ENCODE assay signal across 8 cellular contexts in genomic region chr2:101204400-101205095, GRCh38. TPM values are rescaled to one million over a fixed set of nuclear protein-coding genes. Genes with fewer than 3 reads are reported as not detected.
A peak's percentile ranks its signal among the peaks of the same experiment; 100 is the strongest.
DNase-seq lines count a peak whose midpoint lies in the region; ATAC-seq and TF ChIP-seq lines count a peak whose summit lies in the region.

No MANE protein-coding gene starts in this region.

- H3K4me1 Mint-ChIP-seq in central memory CD8-positive, alpha-beta T cell = peaks cover 7% of the 10 kb centered on the region
- H3K4me1 Mint-ChIP-seq in type B pancreatic cell (ENCODE audit: unreplicated experiment) = no peaks in the 10 kb centered on the region

- H3K36me3 ChIP-seq in cardiac muscle cell = no peaks in the 10 kb centered on the region

- no peaks in the 10 kb centered on the region for H3K27me3 Mint-ChIP-seq in central memory CD8-positive, alpha-beta T cell
- H3K27me3 Mint-ChIP-seq in type B pancreatic cell = no peaks in the 10 kb centered on the region

- intact Hi-C loops in left ventricle myocardium superior (cut with micrococcal nuclease) = no loop called here

- no peaks in the 10 kb centered on the region for H3K27me3 ChIP-seq in cardiac muscle cell

- no peak for TF ChIP-seq POLR2A in NB4 (IDR thresholded peaks at IDR 0.05; ENCODE audit: extremely low read depth, insufficient read length)

- H3K27ac ChIP-seq in cardiac muscle cell = no peak overlapping the region

- H3K36me3 Mint-ChIP-seq in central memory CD8-positive, alpha-beta T cell (ENCODE audit: insufficient read depth) = peaks cover 3% of the 10 kb centered on the region
- no peaks in the 10 kb centered on the region for H3K36me3 Mint-ChIP-seq in type B pancreatic cell

- no peaks in the 10 kb centered on the region for H3K4me1 ChIP-seq in cardiac muscle cell (ENCODE audit: low read depth)

- TF ChIP-seq CTCF in cardiac muscle cell (IDR thresholded peaks at IDR 0.05; ENCODE audit: low read depth, low read length) (peak; percentile 27), NB4 (IDR thresholded peaks at IDR 0.05; ENCODE audit: low read depth, low read length) (peak; percentile 24), type B pancreatic cell (conservative IDR thresholded peaks at IDR 0.05) (peak; percentile 58)

- H3K9me3 Mint-ChIP-seq in central memory CD8-positive, alpha-beta T cell = no peaks in the 10 kb centered on the region
- H3K9me3 Mint-ChIP-seq in type B pancreatic cell = peaks cover 11% of the 10 kb centered on the region

- H3K27ac Mint-ChIP-seq in central memory CD8-positive, alpha-beta T cell (ENCODE audit: low read depth) = peak overlapping the region; percentile 13
- no peak overlapping the region for H3K27ac Mint-ChIP-seq in type B pancreatic cell

- H3K4me3 Mint-ChIP-seq in central memory CD8-positive, alpha-beta T cell = no peak overlapping the region
- H3K4me3 Mint-ChIP-seq in type B pancreatic cell = no peak overlapping the region

- H3K9me3 ChIP-seq in cardiac muscle cell (ENCODE audit: low read depth) = no peaks in the 10 kb centered on the region

- peak in 1 of 2 donors; percentile 9 for DNase-seq in cardiac muscle cell (ENCODE audit: low read depth in 1 of 2, low spot score in 1 of 2)
- no peak for DNase-seq in left ventricle myocardium superior
- peak; percentile 35 for DNase-seq in NB4 (ENCODE audit: low read depth)
- DNase-seq in central memory CD8-positive, alpha-beta T cell (ENCODE audit: low spot score in 2 of 2) = no peak
- DNase-seq in type B pancreatic cell (ENCODE audit: extremely low spot score, unreplicated experiment) = no peak
- DNase-seq in iPS-NIHi11 (ENCODE audit: low spot score) = no peak
- no peak for DNase-seq in stimulated activated CD4-positive, alpha-beta T cell treated with anti-CD3 and anti-CD28 coated beads, Interleukin-1b, Interleukin-23, amount 100 ng/mL, for 48 hours

- no peak for ATAC-seq in left ventricle myocardium superior
- no peak for ATAC-seq in central memory CD8-positive, alpha-beta T cell (replicated peaks; ENCODE audit: extremely low read depth, poor library complexity, severe bottlenecking)
- ATAC-seq in GM19328 (IDR thresholded peaks at IDR 0.05; ENCODE audit: unreplicated experiment) = no peak

- H3K4me3 ChIP-seq in cardiac muscle cell (no peak overlapping the region), NB4 (ENCODE audit: low read depth, low read length) (no peak overlapping the region)

RNA-seq across cellular contexts. Expression of gene CNOT11, which starts 48.1 kb away (rescaled TPM):
- total RNA-seq in cardiac muscle cell (51.4 and 52.7 TPM in 2 replicates), left ventricle myocardium superior (37.4 TPM), type B pancreatic cell (ENCODE audit: low replicate concordance) (64.5 and 69.6 TPM in 2 replicates)
- polyA plus RNA-seq in cardiac muscle cell = 74.2 and 78.0 TPM in 2 replicates

RNA-seq across cellular contexts. Expression of gene TBC1D8, which starts 53.4 kb away (rescaled TPM):
- total RNA-seq in cardiac muscle cell = 19.9 and 23.2 TPM in 2 replicates
- polyA plus RNA-seq in cardiac muscle cell = 15.2 and 25.6 TPM in 2 replicates
- 47.8 TPM for total RNA-seq in left ventricle myocardium superior
- 16.1 and 20.1 TPM in 2 replicates for total RNA-seq in type B pancreatic cell (ENCODE audit: low replicate concordance)
